Comparison of ENCODE assay signal across 7 cellular contexts in genomic region chr11:72169754-72170153, GRCh38.
A peak's percentile ranks its signal among the peaks of the same experiment; 100 is the strongest.
DNase-seq lines count a peak whose midpoint lies in the region; ATAC-seq and TF ChIP-seq lines count a peak whose summit lies in the region.
"Not testable (repeated sequence)": the region's sequence is repeated elsewhere in the genome, so short reads cannot be mapped to it uniquely, and the experiment has no call there.

No MANE protein-coding gene starts in this region.

- not testable (repeated sequence) for H3K9me3 Mint-ChIP-seq in stimulated activated effector memory CD8-positive, alpha-beta T cell treated with anti-CD3 and anti-CD28 coated beads, Interleukin-12 subunit alpha, Interleukin-12 subunit beta, amount 100 ng/mL, for 72 hours

- H3K4me3 Mint-ChIP-seq in stimulated activated effector memory CD8-positive, alpha-beta T cell treated with anti-CD3 and anti-CD28 coated beads, Interleukin-12 subunit alpha, Interleukin-12 subunit beta, amount 100 ng/mL, for 72 hours, result not testable (repeated sequence)

- not testable (repeated sequence) for TF ChIP-seq CTCF in RWPE1 (conservative IDR thresholded peaks at IDR 0.05; ENCODE audit: low read depth)

- POLR2A ChIA-PET in RWPE1 (lab: Yijun Ruan, JAX; ENCODE audit: low non-redundant PET), result not testable (repeated sequence)

- not testable (repeated sequence) for ATAC-seq in stimulated activated effector memory CD8-positive, alpha-beta T cell treated with anti-CD3 and anti-CD28 coated beads, Interleukin-12 subunit alpha, Interleukin-12 subunit beta, amount 100 ng/mL, for 72 hours

- H3K27ac Mint-ChIP-seq in stimulated activated effector memory CD8-positive, alpha-beta T cell treated with anti-CD3 and anti-CD28 coated beads, Interleukin-12 subunit alpha, Interleukin-12 subunit beta, amount 100 ng/mL, for 72 hours, result peak overlapping the region; percentile 12

- not testable (repeated sequence) for H3K4me1 Mint-ChIP-seq in stimulated activated effector memory CD8-positive, alpha-beta T cell treated with anti-CD3 and anti-CD28 coated beads, Interleukin-12 subunit alpha, Interleukin-12 subunit beta, amount 100 ng/mL, for 72 hours

- H3K27ac ChIP-seq in RWPE1, result peak overlapping the region; percentile 18; the same call in 1 of the 2 replicates
- H3K27ac ChIP-seq in caudate nucleus (ENCODE audit: low read depth, low read length), result peak overlapping the region; percentile 6

- DNase-seq in Ammon's horn (ENCODE audit: low spot score) (peak; percentile 57), caudate nucleus (lab: John Stamatoyannopoulos, UW) (peak in 33 of 61 donors; percentile 1 to 55 (median 15)), foreskin melanocyte (peak; percentile 13), inferior parietal cortex (ENCODE audit: extremely low spot score) (peak; percentile 4), nucleus accumbens (lab: John Stamatoyannopoulos, UW) (peak in 30 of 56 donors; percentile 5 to 61 (median 33))
- DNase-seq in RWPE1 (ENCODE audit: low spot score); stimulated activated effector memory CD8-positive, alpha-beta T cell treated with anti-CD3 and anti-CD28 coated beads, Interleukin-12 subunit alpha, Interleukin-12 subunit beta, amount 100 ng/mL, for 72 hours (ENCODE audit: low spot score in 2 of 2): not testable (repeated sequence)

- H3K36me3 Mint-ChIP-seq in stimulated activated effector memory CD8-positive, alpha-beta T cell treated with anti-CD3 and anti-CD28 coated beads, Interleukin-12 subunit alpha, Interleukin-12 subunit beta, amount 100 ng/mL, for 72 hours, result not testable (repeated sequence)

- CTCF ChIA-PET in RWPE1 (lab: Yijun Ruan, JAX), result not testable (repeated sequence)
